In the genomic region with DNA sequence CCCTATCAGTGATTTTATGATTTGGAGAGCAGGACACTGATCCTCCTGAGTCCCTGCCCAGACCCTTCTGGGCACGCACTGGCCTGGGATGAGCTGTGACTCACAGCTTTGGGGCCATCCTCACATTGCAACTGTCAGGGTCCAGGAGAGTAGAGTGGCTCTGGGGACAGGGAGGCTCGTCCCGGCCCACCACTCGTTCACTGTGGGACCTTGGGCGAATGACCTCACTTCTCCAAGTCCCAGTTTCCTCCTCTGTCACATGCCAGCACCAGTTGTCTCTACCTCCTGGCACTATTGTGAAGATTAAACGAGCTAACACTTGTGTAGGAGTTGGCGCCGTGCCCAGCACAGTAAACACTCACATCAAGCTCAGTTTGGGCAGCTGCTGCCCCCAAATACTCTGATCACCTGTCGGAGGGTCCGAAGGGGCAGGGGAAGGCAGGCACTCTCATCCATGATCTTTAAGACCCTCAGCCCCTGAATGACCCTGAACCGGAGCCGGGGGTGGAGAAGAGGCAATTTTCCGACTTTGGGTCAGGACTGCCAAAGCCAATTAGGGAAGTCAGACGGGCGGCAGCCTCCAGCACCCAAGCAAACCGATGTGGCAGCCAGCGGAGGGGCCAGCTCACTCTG, we compare ENCODE assay signal across 10 cellular contexts.
DNase-seq lines count a peak whose midpoint lies in the region; ATAC-seq and TF ChIP-seq lines count a peak whose summit lies in the region.
"Had no signal": no experiment of that assay in that cellular context is flagged by ENCODE, and none has a peak within 500 bp of the region (broad histone marks: within the 10 kb centered on the region; RNA-seq: fewer than 3 reads in every experiment).

No MANE protein-coding gene starts in this region.

- H2BK120ac ChIP-seq in mesendoderm (ENCODE audit: low read depth, low read length): no peak overlapping the region

- no CpG with 5 or more reads among the region's 17 CpGs for WGBS in mesendoderm (ENCODE audit: extremely low coverage, insufficient coverage, low lambda C conversion rate)

- H3K9me3 ChIP-seq in PC-3 (ENCODE audit: low read length): no peaks in the 10 kb centered on the region

- peaks cover 16% of the 10 kb centered on the region for H3K4me1 ChIP-seq in mesendoderm (ENCODE audit: control insufficient read depth, low read depth, low read length)
- H3K4me1 ChIP-seq in PC-3 (ENCODE audit: insufficient read depth, low read length): peaks cover 14% of the 10 kb centered on the region

- ATAC-seq in SK-N-SH treated with all-trans-retinoic acid at 6 μM for 48 hours: peak; percentile 22
- ATAC-seq in PC-3: no peak
- ATAC-seq in HG03159 (IDR thresholded peaks at IDR 0.05; ENCODE audit: unreplicated experiment): no peak

- H3K79me1 ChIP-seq in mesendoderm (ENCODE audit: low read length): no peaks in the 10 kb centered on the region

- peaks cover 7% of the 10 kb centered on the region for H3F3A ChIP-seq in PC-3 (ENCODE audit: low read length, unreplicated experiment)

- H2AFZ ChIP-seq in PC-3 (ENCODE audit: low read length): no peak overlapping the region

- no peak overlapping the region for H3K56ac ChIP-seq in mesendoderm (ENCODE audit: low read length)

- intact Hi-C loops in activated CD4-positive, alpha-beta memory T cell treated with anti-CD3 and anti-CD28 coated beads for 36 hours (cut with micrococcal nuclease): no loop called here
- intact Hi-C loops in PC-3 (cut with micrococcal nuclease): no loop called here

- H3K9me2 ChIP-seq in PC-3 (replicated peaks; ENCODE audit: low read length): no peaks in the 10 kb centered on the region

- no peak overlapping the region for H3K18ac ChIP-seq in mesendoderm (ENCODE audit: low read length)

- TF ChIP-seq CTCF in PC-3 (conservative IDR thresholded peaks at IDR 0.05; ENCODE audit: low read depth, low read length): no peak

- H4K8ac ChIP-seq in mesendoderm (ENCODE audit: low read depth, low read length): no peak overlapping the region

- H2BK5ac ChIP-seq in mesendoderm (ENCODE audit: low read length): no peak overlapping the region

- H3K9ac ChIP-seq in mesendoderm (ENCODE audit: low read length) (no peak overlapping the region), PC-3 (ENCODE audit: low read length) (no peak overlapping the region)

- no peaks in the 10 kb centered on the region for H4K20me1 ChIP-seq in PC-3 (ENCODE audit: low read length)

- no peak overlapping the region for H3K23ac ChIP-seq in mesendoderm (ENCODE audit: low read length)

- H3K27ac ChIP-seq in mesendoderm (ENCODE audit: low read depth, low read length) (no peak overlapping the region), PC-3 (ENCODE audit: low read length) (no peak overlapping the region)

- CTCF ChIA-PET in activated CD4-positive, alpha-beta memory T cell treated with anti-CD3 and anti-CD28 coated beads for 36 hours (lab: Charles Lee): no interaction called here
- CTCF ChIA-PET in PC-3 (lab: Charles Lee): no interaction called here

- no peaks in the 10 kb centered on the region for H3K9me3 Mint-ChIP-seq in activated CD4-positive, alpha-beta memory T cell treated with anti-CD3 and anti-CD28 coated beads for 36 hours

- H3K27me3 Mint-ChIP-seq in activated CD4-positive, alpha-beta memory T cell treated with anti-CD3 and anti-CD28 coated beads for 36 hours: peaks cover 13% of the 10 kb centered on the region

- H3K27ac Mint-ChIP-seq in activated CD4-positive, alpha-beta memory T cell treated with anti-CD3 and anti-CD28 coated beads for 36 hours: no peak overlapping the region

- H2BK15ac ChIP-seq in mesendoderm (replicated peaks; ENCODE audit: low read depth): no peak overlapping the region

- no peak overlapping the region for H4K5ac ChIP-seq in mesendoderm (ENCODE audit: low read length)

- H2AK5ac ChIP-seq in mesendoderm (ENCODE audit: low read length): no peak overlapping the region

- H3K27me3 ChIP-seq in mesendoderm (ENCODE audit: insufficient read depth, low read length, poor library complexity) (no peaks in the 10 kb centered on the region), PC-3 (ENCODE audit: low read length) (peaks cover 29% of the 10 kb centered on the region)

- no TSS peak for BruUV-seq in PC-3 (replicated peaks; lab: Mats Ljungman, UMichigan)

- H3K79me2 ChIP-seq in mesendoderm (ENCODE audit: control insufficient read depth, insufficient read depth, low read length) (no peaks in the 10 kb centered on the region), PC-3 (ENCODE audit: low read length) (no peaks in the 10 kb centered on the region)

- no peak overlapping the region for H3K4me3 Mint-ChIP-seq in activated CD4-positive, alpha-beta memory T cell treated with anti-CD3 and anti-CD28 coated beads for 36 hours

- peak; percentile 96 for DNase-seq in DMS153 treated with DMSO at 0.1 percent for 48 hours (lab: John Stamatoyannopoulos, UW; ENCODE audit: unreplicated experiment)
- DNase-seq in NCI-H1694 treated with DMSO at 0.1 percent for 48 hours (lab: John Stamatoyannopoulos, UW): peak; percentile 87
- peak; percentile 28 for DNase-seq in mucosa of gallbladder (ENCODE audit: low spot score)
- no peak for DNase-seq in mesendoderm
- no peak for DNase-seq in activated CD4-positive, alpha-beta memory T cell treated with anti-CD3 and anti-CD28 coated beads for 36 hours
- DNase-seq in PC-3: no peak
- DNase-seq: activated T-cell treated with anti-CD3 and anti-CD28 coated beads, Interleukin-2, amount 50 U/mL, for 1 hour; Kasumi-1 had no signal

- H3K36me3 Mint-ChIP-seq in activated CD4-positive, alpha-beta memory T cell treated with anti-CD3 and anti-CD28 coated beads for 36 hours: no peaks in the 10 kb centered on the region

- H3K4me3 ChIP-seq in mesendoderm (ENCODE audit: low read length) (no peak overlapping the region), PC-3 (ENCODE audit: low read length) (no peak overlapping the region)

- H3K4ac ChIP-seq in mesendoderm (ENCODE audit: low read depth, low read length): no peak overlapping the region

- H3K4me1 Mint-ChIP-seq in activated CD4-positive, alpha-beta memory T cell treated with anti-CD3 and anti-CD28 coated beads for 36 hours (ENCODE audit: low read depth): peaks cover 7% of the 10 kb centered on the region

- H3K4me2 ChIP-seq in mesendoderm (ENCODE audit: low read length) (no peak overlapping the region), PC-3 (ENCODE audit: low read length) (no peak overlapping the region)

- POLR2A ChIA-PET in activated CD4-positive, alpha-beta memory T cell treated with anti-CD3 and anti-CD28 coated beads for 36 hours (lab: Charles Lee): no interaction called here
- POLR2A ChIA-PET in PC-3 (lab: Charles Lee; ENCODE audit: unreplicated experiment): no interaction called here

- H3K36me3 ChIP-seq in mesendoderm (ENCODE audit: control insufficient read depth, insufficient read depth, low read length): no peaks in the 10 kb centered on the region
- no peaks in the 10 kb centered on the region for H3K36me3 ChIP-seq in PC-3 (ENCODE audit: low read depth, low read length)

TF ChIP-seq in SK-N-SH treated with all-trans-retinoic acid at 6 μM for 48 hours, 23 proteins besides CTCF, POLR2A, EP300 and RAD21 (continues in another document):
- TF ChIP-seq ZNF565 (CRISPR knock-in tag; conservative IDR thresholded peaks at IDR 0.05; ENCODE audit: low read depth) (no peak), BACH2 (CRISPR knock-in tag; IDR thresholded peaks at IDR 0.05; ENCODE audit: borderline replicate concordance) (no peak), PPARA (CRISPR knock-in tag; IDR thresholded peaks at IDR 0.05; ENCODE audit: borderline replicate concordance) (no peak), OSR1 (CRISPR knock-in tag; IDR thresholded peaks at IDR 0.05) (no peak), ZNF8 (CRISPR knock-in tag; IDR thresholded peaks at IDR 0.05) (no peak), ISL1 (CRISPR knock-in tag; IDR thresholded peaks at IDR 0.05) (no peak), RARB (CRISPR knock-in tag; IDR thresholded peaks at IDR 0.05) (no peak), ZNF70 (CRISPR knock-in tag; IDR thresholded peaks at IDR 0.05) (no peak), TCF4 (CRISPR knock-in tag; IDR thresholded peaks at IDR 0.05; ENCODE audit: borderline replicate concordance) (no peak), CSDC2 (CRISPR knock-in tag; IDR thresholded peaks at IDR 0.05) (no peak)
- TF ChIP-seq, protein P1, sequence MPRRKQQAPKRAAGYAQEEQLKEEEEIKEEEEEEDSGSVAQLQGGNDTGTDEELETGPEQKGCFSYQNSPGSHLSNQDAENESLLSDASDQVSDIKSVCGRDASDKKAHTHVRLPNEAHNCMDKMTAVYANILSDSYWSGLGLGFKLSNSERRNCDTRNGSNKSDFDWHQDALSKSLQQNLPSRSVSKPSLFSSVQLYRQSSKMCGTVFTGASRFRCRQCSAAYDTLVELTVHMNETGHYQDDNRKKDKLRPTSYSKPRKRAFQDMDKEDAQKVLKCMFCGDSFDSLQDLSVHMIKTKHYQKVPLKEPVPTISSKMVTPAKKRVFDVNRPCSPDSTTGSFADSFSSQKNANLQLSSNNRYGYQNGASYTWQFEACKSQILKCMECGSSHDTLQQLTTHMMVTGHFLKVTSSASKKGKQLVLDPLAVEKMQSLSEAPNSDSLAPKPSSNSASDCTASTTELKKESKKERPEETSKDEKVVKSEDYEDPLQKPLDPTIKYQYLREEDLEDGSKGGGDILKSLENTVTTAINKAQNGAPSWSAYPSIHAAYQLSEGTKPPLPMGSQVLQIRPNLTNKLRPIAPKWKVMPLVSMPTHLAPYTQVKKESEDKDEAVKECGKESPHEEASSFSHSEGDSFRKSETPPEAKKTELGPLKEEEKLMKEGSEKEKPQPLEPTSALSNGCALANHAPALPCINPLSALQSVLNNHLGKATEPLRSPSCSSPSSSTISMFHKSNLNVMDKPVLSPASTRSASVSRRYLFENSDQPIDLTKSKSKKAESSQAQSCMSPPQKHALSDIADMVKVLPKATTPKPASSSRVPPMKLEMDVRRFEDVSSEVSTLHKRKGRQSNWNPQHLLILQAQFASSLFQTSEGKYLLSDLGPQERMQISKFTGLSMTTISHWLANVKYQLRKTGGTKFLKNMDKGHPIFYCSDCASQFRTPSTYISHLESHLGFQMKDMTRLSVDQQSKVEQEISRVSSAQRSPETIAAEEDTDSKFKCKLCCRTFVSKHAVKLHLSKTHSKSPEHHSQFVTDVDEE (CRISPR knock-in tag; IDR thresholded peaks at IDR 0.05): no peak
- TF ChIP-seq, protein P2, sequence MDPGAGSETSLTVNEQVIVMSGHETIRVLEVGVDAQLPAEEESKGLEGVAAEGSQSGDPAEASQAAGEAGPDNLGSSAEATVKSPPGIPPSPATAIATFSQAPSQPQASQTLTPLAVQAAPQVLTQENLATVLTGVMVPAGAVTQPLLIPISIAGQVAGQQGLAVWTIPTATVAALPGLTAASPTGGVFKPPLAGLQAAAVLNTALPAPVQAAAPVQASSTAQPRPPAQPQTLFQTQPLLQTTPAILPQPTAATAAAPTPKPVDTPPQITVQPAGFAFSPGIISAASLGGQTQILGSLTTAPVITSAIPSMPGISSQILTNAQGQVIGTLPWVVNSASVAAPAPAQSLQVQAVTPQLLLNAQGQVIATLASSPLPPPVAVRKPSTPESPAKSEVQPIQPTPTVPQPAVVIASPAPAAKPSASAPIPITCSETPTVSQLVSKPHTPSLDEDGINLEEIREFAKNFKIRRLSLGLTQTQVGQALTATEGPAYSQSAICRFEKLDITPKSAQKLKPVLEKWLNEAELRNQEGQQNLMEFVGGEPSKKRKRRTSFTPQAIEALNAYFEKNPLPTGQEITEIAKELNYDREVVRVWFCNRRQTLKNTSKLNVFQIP (CRISPR knock-in tag; IDR thresholded peaks at IDR 0.05; ENCODE audit: borderline replicate concordance, low read depth): no peak

Comparison
In these comparisons a context has a peak if more than half of its experiments do, and no peak if none do; other contexts are left out.
1. DNase-seq: peak in DMS153 treated with DMSO at 0.1 percent for 48 hours (single experiment), NCI-H1694 treated with DMSO at 0.1 percent for 48 hours (single experiment) and mucosa of gallbladder (single experiment); none in mesendoderm (single experiment), activated CD4-positive, alpha-beta memory T cell treated with anti-CD3 and anti-CD28 coated beads for 36 hours (single experiment) and PC-3 (single experiment).